In genomic region chr18:24136967-24137373, GRCh38 we compare ENCODE assay signal across 1 cellular context.
TF ChIP-seq lines count a peak whose summit lies in the region.

No MANE protein-coding gene starts in this region.

TF ChIP-seq in HepG2, 621 proteins besides CTCF, POLR2A, EP300 and RAD21:
- TF ChIP-seq NFE2L2 (IDR thresholded peaks at IDR 0.05; ENCODE audit: low read length) (peak; percentile 66), MIER2 (CRISPR knock-in tag; IDR thresholded peaks at IDR 0.05) (no peak)
